Comparison of ENCODE assay signal across 27 cellular contexts in genomic region chr5:141920771-141921170, GRCh38. TPM values are rescaled to one million over a fixed set of nuclear protein-coding genes. Genes with fewer than 3 reads are reported as not detected.
"Had no signal": no experiment of that assay in that cellular context is flagged by ENCODE, and none has a peak within 500 bp of the region (broad histone marks: within the 10 kb centered on the region; RNA-seq: fewer than 3 reads in every experiment).

No MANE protein-coding gene starts in this region.

- H3K27ac ChIP-seq: breast epithelium, Peyer's patch, RWPE1, SJCRH30 had no signal

- H3K4me3 Mint-ChIP-seq: activated CD4-positive, alpha-beta T cell treated with anti-CD3 and anti-CD28 coated beads, Interleukin-2, amount 10 ng/mL, durations not matched to agents 24 days and 14 days; activated naive CD4-positive, alpha-beta T cell treated with anti-CD3 and anti-CD28 coated beads for 36 hours; activated naive CD8-positive, alpha-beta T cell treated with anti-CD3 and anti-CD28 coated beads for 36 hours; activated T-cell treated with anti-CD3 and anti-CD28 coated beads, Interleukin-2, amount 50 U/mL, for 24 hours had no signal

- H3K9me3 ChIP-seq: adrenal gland, breast epithelium, Peyer's patch, SJCRH30, SK-N-SH had no signal

- H3K27ac Mint-ChIP-seq: activated CD4-positive, alpha-beta T cell treated with anti-CD3 and anti-CD28 coated beads, Interleukin-2, amount 10 ng/mL, durations not matched to agents 24 days and 14 days; activated naive CD4-positive, alpha-beta T cell treated with anti-CD3 and anti-CD28 coated beads for 36 hours; activated naive CD8-positive, alpha-beta T cell treated with anti-CD3 and anti-CD28 coated beads for 36 hours; activated T-cell treated with anti-CD3 and anti-CD28 coated beads, Interleukin-2, amount 50 U/mL, for 24 hours had no signal

- H3K9me2 ChIP-seq: SK-N-SH had no signal

- H3K27me3 ChIP-seq: adrenal gland, breast epithelium, Peyer's patch had no signal

- H3K36me3 ChIP-seq: breast epithelium had no signal

- H3K4me3 ChIP-seq: adrenal gland, breast epithelium, Peyer's patch, SJCRH30 had no signal

- H3K9me3 Mint-ChIP-seq: activated CD4-positive, alpha-beta T cell treated with anti-CD3 and anti-CD28 coated beads, Interleukin-2, amount 10 ng/mL, durations not matched to agents 24 days and 14 days; activated naive CD4-positive, alpha-beta T cell treated with anti-CD3 and anti-CD28 coated beads for 36 hours; activated naive CD8-positive, alpha-beta T cell treated with anti-CD3 and anti-CD28 coated beads for 36 hours; activated T-cell treated with anti-CD3 and anti-CD28 coated beads, Interleukin-2, amount 50 U/mL, for 24 hours; activated T-helper 1 cell treated with anti-CD3 and anti-CD28 coated beads, Interleukin-12 subunit alpha, Interleukin-12 subunit beta, Interleukin-2, Interleukin-4 antibody, amounts not matched to agents 30 ng/mL and 10 ng/mL and 1 ng/mL, durations not matched to agents 14 hours and 24 hours and 36 hours had no signal

- H3K4me2 ChIP-seq: SK-N-SH had no signal

- ATAC-seq: activated CD8-positive, alpha-beta memory T cell treated with anti-CD3 and anti-CD28 coated beads, Interleukin-2, amount 10 ng/mL, durations not matched to agents 7 days and 5 days had no signal

- H3K4me1 ChIP-seq: breast epithelium, SJCRH30 had no signal

- H3K9ac ChIP-seq: SK-N-SH had no signal

- DNase-seq: activated CD4-positive, alpha-beta T cell treated with anti-CD3 and anti-CD28 coated beads, Interleukin-2, amount 10 ng/mL, durations not matched to agents 24 days and 14 days; activated CD4-positive, alpha-beta T cell treated with anti-CD3 and anti-CD28 coated beads, Interleukin-2, amount 50 U/mL, for 48 hours; activated CD4-positive, CD25-positive, alpha-beta regulatory T cell treated with anti-CD3 and anti-CD28 coated beads, Interleukin-2, amount 50 U/mL, for 72 hours; activated CD8-positive, alpha-beta memory T cell treated with anti-CD3 and anti-CD28 coated beads, Interleukin-2, amount 10 ng/mL, durations not matched to agents 7 days and 5 days; activated gamma-delta T cell; activated naive CD4-positive, alpha-beta T cell treated with anti-CD3 and anti-CD28 coated beads for 36 hours; activated naive CD8-positive, alpha-beta T cell treated with anti-CD3 and anti-CD28 coated beads for 36 hours; activated T-cell treated with anti-CD3 and anti-CD28 coated beads, Interleukin-2, amount 50 U/mL, for 24 hours; adrenal gland; anterior cingulate cortex; caudate nucleus; Karpas-422; MM.1S; NCI-H1105 treated with DMSO at 0.1 percent for 48 hours; NCI-H1436 treated with DMSO at 0.1 percent for 48 hours; NCI-H187; NCI-H2081; NCI-H510A treated with DMSO at 0.1 percent for 48 hours; Right ventricle myocardium superior; SJCRH30; SK-N-SH; SW 1271 had no signal

RNA-seq across cellular contexts. Expression of gene PCDH1, which starts 42.6 kb away (rescaled TPM):
- total RNA-seq: activated CD4-positive, alpha-beta T cell treated with anti-CD3 and anti-CD28 coated beads, Interleukin-2, amount 10 ng/mL, durations not matched to agents 24 days and 14 days; activated CD8-positive, alpha-beta memory T cell treated with anti-CD3 and anti-CD28 coated beads, Interleukin-2, amount 10 ng/mL, durations not matched to agents 7 days and 5 days; activated naive CD4-positive, alpha-beta T cell treated with anti-CD3 and anti-CD28 coated beads for 36 hours; activated naive CD8-positive, alpha-beta T cell treated with anti-CD3 and anti-CD28 coated beads for 36 hours; activated T-helper 1 cell treated with anti-CD3 and anti-CD28 coated beads, Interleukin-12 subunit alpha, Interleukin-12 subunit beta, Interleukin-2, Interleukin-4 antibody, amounts not matched to agents 30 ng/mL and 10 ng/mL and 1 ng/mL, durations not matched to agents 14 hours and 24 hours and 36 hours; T-helper 1 cell treated with Interleukin-12 subunit alpha and Interleukin-12 subunit beta and Interleukin-4 antibody, amounts not matched to agents 30 ng/mL and 1 ng/mL, for 36 hours had no signal
